In genomic region chrX:70016513-70016912, GRCh38 we compare ENCODE assay signal across 18 cellular contexts. TPM values are rescaled to one million over a fixed set of nuclear protein-coding genes. Genes with fewer than 3 reads are reported as not detected.
"Had no signal": no experiment of that assay in that cellular context is flagged by ENCODE, and none has a peak within 500 bp of the region (broad histone marks: within the 10 kb centered on the region; RNA-seq: fewer than 3 reads in every experiment).

No MANE protein-coding gene starts in this region.

- H3K27ac ChIP-seq: ascending aorta, esophagus muscularis mucosa, left ventricle myocardium inferior, stomach, thoracic aorta had no signal

- H3K36me3 Mint-ChIP-seq: memory B cell had no signal

- H3K27me3 ChIP-seq: ascending aorta, esophagus muscularis mucosa had no signal

- H3K4me3 ChIP-seq: ascending aorta, esophagus muscularis mucosa, left ventricle myocardium inferior, stomach, thoracic aorta had no signal

- H3K4me3 Mint-ChIP-seq: activated T-helper 1 cell treated with anti-CD3 and anti-CD28 coated beads, Interleukin-12 subunit alpha, Interleukin-12 subunit beta, Interleukin-2, Interleukin-4 antibody, amounts not matched to agents 30 ng/mL and 10 ng/mL and 1 ng/mL, durations not matched to agents 14 hours and 24 hours and 36 hours; memory B cell had no signal

- H3K36me3 ChIP-seq: ascending aorta, esophagus muscularis mucosa, left ventricle myocardium inferior, stomach, thoracic aorta had no signal

- H3K27me3 Mint-ChIP-seq: memory B cell had no signal

- H3K4me1 ChIP-seq: ascending aorta had no signal

- H3K27ac Mint-ChIP-seq: activated T-helper 1 cell treated with anti-CD3 and anti-CD28 coated beads, Interleukin-12 subunit alpha, Interleukin-12 subunit beta, Interleukin-2, Interleukin-4 antibody, amounts not matched to agents 30 ng/mL and 10 ng/mL and 1 ng/mL, durations not matched to agents 14 hours and 24 hours and 36 hours; memory B cell had no signal

- DNase-seq: activated CD4-positive, alpha-beta T cell treated with anti-CD3 and anti-CD28 coated beads for 48 hours; head of caudate nucleus; left ventricle myocardium inferior; stimulated activated CD4-positive, alpha-beta T cell treated with anti-CD3 and anti-CD28 coated beads, Interleukin-4, amount 100 ng/mL, for 1 hour; stimulated activated CD8-positive, alpha-beta memory T cell treated with anti-CD3 and anti-CD28 coated beads, Interleukin-4, amount 100 ng/mL, for 48 hours; stomach had no signal

- H3K9me3 Mint-ChIP-seq: activated T-helper 1 cell treated with anti-CD3 and anti-CD28 coated beads, Interleukin-12 subunit alpha, Interleukin-12 subunit beta, Interleukin-2, Interleukin-4 antibody, amounts not matched to agents 30 ng/mL and 10 ng/mL and 1 ng/mL, durations not matched to agents 14 hours and 24 hours and 36 hours had no signal

- H3K4me1 Mint-ChIP-seq: memory B cell had no signal

- FAIRE-seq: bronchial epithelial cell, keratinocyte, urothelium cell line had no signal

- H3K9me3 ChIP-seq: esophagus muscularis mucosa, left ventricle myocardium inferior, thoracic aorta had no signal

RNA-seq across cellular contexts. Expression of gene AWAT2, which starts 33.2 kb away (rescaled TPM):
- total RNA-seq: activated T-helper 1 cell treated with anti-CD3 and anti-CD28 coated beads, Interleukin-12 subunit alpha, Interleukin-12 subunit beta, Interleukin-2, Interleukin-4 antibody, amounts not matched to agents 30 ng/mL and 10 ng/mL and 1 ng/mL, durations not matched to agents 14 hours and 24 hours and 36 hours; ascending aorta; bronchial epithelial cell; esophagus muscularis mucosa; fibroblast of villous mesenchyme; left ventricle myocardium inferior; mucosa of gallbladder; osteocyte; SK-MEL-5; stomach; thoracic aorta had no signal

RNA-seq across cellular contexts. Expression of gene OTUD6A, which starts 45.7 kb away (rescaled TPM):
- total RNA-seq: activated T-helper 1 cell treated with anti-CD3 and anti-CD28 coated beads, Interleukin-12 subunit alpha, Interleukin-12 subunit beta, Interleukin-2, Interleukin-4 antibody, amounts not matched to agents 30 ng/mL and 10 ng/mL and 1 ng/mL, durations not matched to agents 14 hours and 24 hours and 36 hours; ascending aorta; bronchial epithelial cell; esophagus muscularis mucosa; fibroblast of villous mesenchyme; left ventricle myocardium inferior; mucosa of gallbladder; osteocyte; SK-MEL-5; stomach; thoracic aorta had no signal
